Comparison of ENCODE assay signal across 29 cellular contexts in genomic region chr7:29141981-29142380, GRCh38. TPM values are rescaled to one million over a fixed set of nuclear protein-coding genes. Genes with fewer than 3 reads are reported as not detected.
"Had no signal": no experiment of that assay in that cellular context is flagged by ENCODE, and none has a peak within 500 bp of the region (broad histone marks: within the 10 kb centered on the region; RNA-seq: fewer than 3 reads in every experiment).

No MANE protein-coding gene starts in this region.

- DNase-seq: head of caudate nucleus; hypothalamus; immature natural killer cell; kidney; lower lobe of right lung; mammary epithelial cell; mesenchymal stem cell; naive thymus-derived CD8-positive, alpha-beta T cell; occipital lobe; ovary; posterior cingulate gyrus; retina; right cardiac atrium; sigmoid colon; stimulated activated CD4-positive, alpha-beta T cell treated with anti-CD3 and anti-CD28 coated beads, Interleukin-1b, Interleukin-23, amount 100 ng/mL, for 48 hours; stimulated activated CD4-positive, alpha-beta T cell treated with anti-CD3 and anti-CD28 coated beads, Interleukin-2, amount 100 ng/mL, for 48 hours; stimulated activated CD4-positive, alpha-beta T cell treated with anti-CD3 and anti-CD28 coated beads, Interleukin-4, amount 100 ng/mL, for 4 hours; stimulated activated CD8-positive, alpha-beta memory T cell treated with anti-CD3 and anti-CD28 coated beads, Interleukin-4, amount 100 ng/mL, for 48 hours; stimulated activated naive CD4-positive, alpha-beta T cell treated with Interleukin-2 at 50 U/mL for 16 hours; stimulated activated naive CD8-positive, alpha-beta T cell treated with anti-CD3 and anti-CD28 coated beads, Interleukin-15, amount 100 ng/mL, for 72 hours; substantia nigra; uterus had no signal

- H3K4me2 ChIP-seq: smooth muscle cell had no signal

- H3K36me3 ChIP-seq: lower lobe of right lung, neutrophil, ovary, sigmoid colon, tibial nerve, uterus had no signal

- H3K27ac ChIP-seq: lower lobe of right lung, neutrophil, ovary, sigmoid colon, tibial nerve, uterus had no signal

- H3K27me3 ChIP-seq: ovary, uterus had no signal

- H3K9me3 ChIP-seq: lower lobe of right lung, neutrophil, ovary, sigmoid colon, tibial nerve, uterus had no signal

- FAIRE-seq: islet of Langerhans, kidney had no signal

- ATAC-seq: left lobe of liver; naive thymus-derived CD8-positive, alpha-beta T cell; right cardiac atrium; stimulated activated memory B cell treated with anti-CD40 and anti-IgM and Interleukin-4, amounts not matched to agents 10 μg/mL and 1 μg/mL and 100 μg/mL, for 72 hours; stimulated activated naive CD8-positive, alpha-beta T cell treated with anti-CD3 and anti-CD28 coated beads, Interleukin-15, amount 100 ng/mL, for 72 hours had no signal

- H3K4me3 ChIP-seq: lower lobe of right lung, ovary, sigmoid colon, smooth muscle cell, tibial nerve, uterus had no signal

RNA-seq across cellular contexts. Expression of gene CPVL, which starts 4.4 kb away (rescaled TPM):
- total RNA-seq: mammary epithelial cell, pulmonary artery endothelial cell had no signal

RNA-seq across cellular contexts. Expression of gene CHN2, which starts 52.6 kb away (rescaled TPM):
- total RNA-seq: mammary epithelial cell had no signal
